ENCODE assay signal across 11 cellular contexts in the genomic region with DNA sequence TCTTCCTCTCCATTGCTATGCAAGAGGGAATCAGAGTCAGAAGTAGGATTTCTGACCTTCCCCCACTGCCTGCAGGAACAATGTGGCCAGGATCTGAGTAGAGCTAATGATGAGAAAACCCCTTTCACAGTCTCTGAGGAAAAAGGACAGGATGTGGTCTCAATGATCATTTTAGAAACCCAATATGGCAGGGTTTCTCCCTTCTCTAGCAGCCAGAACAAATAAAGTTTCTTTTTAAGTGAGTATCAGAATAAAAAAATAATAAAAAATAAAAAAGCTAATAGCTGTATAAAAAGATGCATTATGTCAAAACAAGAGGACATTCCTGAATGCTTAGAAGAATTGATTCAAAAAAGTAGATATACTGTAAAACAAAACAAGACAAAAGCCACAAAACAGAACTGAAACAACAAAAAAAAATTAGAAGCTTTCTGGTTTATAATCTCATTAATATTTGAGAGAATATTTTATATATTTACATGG.
A peak's percentile ranks its signal among the peaks of the same experiment; 100 is the strongest.
DNase-seq lines count a peak whose midpoint lies in the region; ATAC-seq and TF ChIP-seq lines count a peak whose summit lies in the region.
"Had no signal": no experiment of that assay in that cellular context is flagged by ENCODE, and none has a peak within 500 bp of the region (broad histone marks: within the 10 kb centered on the region; RNA-seq: fewer than 3 reads in every experiment).

No MANE protein-coding gene starts in this region.

- H3K36me3 ChIP-seq in mesenchymal stem cell (ENCODE audit: control insufficient read depth in 1 of 2, insufficient read depth in 2 of 2, low read depth in 1 of 2, low read length in 2 of 2): no peaks in the 10 kb centered on the region

- no peak overlapping the region for H3K23ac ChIP-seq in mesenchymal stem cell (ENCODE audit: low read length in 2 of 2)

- ATAC-seq in GM19467 (IDR thresholded peaks at IDR 0.05; ENCODE audit: unreplicated experiment): peak; percentile 93
- peak; percentile 96 for ATAC-seq in HG03064 (IDR thresholded peaks at IDR 0.05; ENCODE audit: low read depth, unreplicated experiment)

- no peak overlapping the region for H3K18ac ChIP-seq in mesenchymal stem cell (ENCODE audit: low read depth in 1 of 2, low read length in 2 of 2)

- H3K9ac ChIP-seq in mesenchymal stem cell (ENCODE audit: low read length): no peak overlapping the region

- H3K79me1 ChIP-seq in mesenchymal stem cell (replicated peaks; ENCODE audit: low read length, poor library complexity, severe bottlenecking): no peaks in the 10 kb centered on the region

- DNase-seq in GM12864 (ENCODE audit: low read depth) (peak; percentile 13), UCSD-AML1 (lab: John Stamatoyannopoulos, UW; ENCODE audit: unreplicated experiment) (peak; percentile 9), SHP77 (lab: John Stamatoyannopoulos, UW) (no peak), NCI-H128 (lab: John Stamatoyannopoulos, UW; ENCODE audit: unreplicated experiment) (no peak), mesenchymal stem cell (no peak)
- DNase-seq in stimulated activated CD4-positive, alpha-beta T cell treated with anti-CD3 and anti-CD28 coated beads, Interleukin-15, amount 100 ng/mL, for 24 hours: no peak
- DNase-seq: activated CD4-positive, alpha-beta T cell treated with anti-CD3 and anti-CD28 coated beads, Interleukin-2, amount 50 U/mL, for 1 hour; NCI-H748 treated with DMSO at 0.1 percent for 48 hours had no signal

- H3K27ac ChIP-seq in mesenchymal stem cell (ENCODE audit: low read length, poor library complexity, severe bottlenecking): no peak overlapping the region
- H3K27ac ChIP-seq: C4-2B had no signal

- no peak overlapping the region for H2BK15ac ChIP-seq in mesenchymal stem cell (ENCODE audit: low read depth, poor library complexity, severe bottlenecking)

- H2BK5ac ChIP-seq in mesenchymal stem cell (ENCODE audit: low read depth, low read length, poor library complexity, severe bottlenecking): no peak overlapping the region

- no peaks in the 10 kb centered on the region for H3K9me3 ChIP-seq in mesenchymal stem cell (ENCODE audit: control insufficient read depth, low read length)

- H2BK120ac ChIP-seq in mesenchymal stem cell (ENCODE audit: low read depth, low read length): no peak overlapping the region

- H4K91ac ChIP-seq in mesenchymal stem cell (ENCODE audit: low read length): no peak overlapping the region

- H3K14ac ChIP-seq in mesenchymal stem cell (ENCODE audit: low read length in 2 of 2): no peak overlapping the region

- H3K4me3 ChIP-seq in GM12864 (ENCODE audit: low read depth, low read length) (no peak overlapping the region), mesenchymal stem cell (ENCODE audit: insufficient read depth in 1 of 2, low read depth in 1 of 2, low read length in 2 of 2) (no peak overlapping the region)

- no peaks in the 10 kb centered on the region for H3K27me3 ChIP-seq in mesenchymal stem cell (ENCODE audit: control insufficient read depth in 1 of 2, insufficient read depth in 1 of 2, low read length in 2 of 2)

- no peak overlapping the region for H3K4ac ChIP-seq in mesenchymal stem cell (ENCODE audit: low read depth in 1 of 2, low read length in 2 of 2)

- no peak overlapping the region for H3K4me2 ChIP-seq in mesenchymal stem cell (ENCODE audit: low read length, poor library complexity, severe bottlenecking)

- no peaks in the 10 kb centered on the region for H3K4me1 ChIP-seq in mesenchymal stem cell (ENCODE audit: control insufficient read depth, insufficient read depth, low read depth, low read length)

- no peak overlapping the region for H2AK5ac ChIP-seq in mesenchymal stem cell (ENCODE audit: low read length, severe bottlenecking)

- H2BK12ac ChIP-seq in mesenchymal stem cell (ENCODE audit: low read length in 2 of 2): no peak overlapping the region

- TF ChIP-seq CTCF in GM12864 (IDR thresholded peaks at IDR 0.05; ENCODE audit: low read depth, low read length, missing control alignments): no peak

- no peak overlapping the region for H2AFZ ChIP-seq in mesenchymal stem cell (ENCODE audit: low read depth, low read length)

- H4K8ac ChIP-seq in mesenchymal stem cell (ENCODE audit: low read length): no peak overlapping the region

Comparison
In these comparisons a context has a peak if more than half of its experiments do, and no peak if none do; other contexts are left out.
1. DNase-seq: peak in GM12864 (single experiment) and UCSD-AML1 (single experiment); none in SHP77 (0 of 2), NCI-H128 (single experiment), stimulated activated CD4-positive, alpha-beta T cell treated with anti-CD3 and anti-CD28 coated beads, Interleukin-15, amount 100 ng/mL, for 24 hours (single experiment) and mesenchymal stem cell (single experiment).